ENCODE assay signal across 13 cellular contexts in the genomic region with DNA sequence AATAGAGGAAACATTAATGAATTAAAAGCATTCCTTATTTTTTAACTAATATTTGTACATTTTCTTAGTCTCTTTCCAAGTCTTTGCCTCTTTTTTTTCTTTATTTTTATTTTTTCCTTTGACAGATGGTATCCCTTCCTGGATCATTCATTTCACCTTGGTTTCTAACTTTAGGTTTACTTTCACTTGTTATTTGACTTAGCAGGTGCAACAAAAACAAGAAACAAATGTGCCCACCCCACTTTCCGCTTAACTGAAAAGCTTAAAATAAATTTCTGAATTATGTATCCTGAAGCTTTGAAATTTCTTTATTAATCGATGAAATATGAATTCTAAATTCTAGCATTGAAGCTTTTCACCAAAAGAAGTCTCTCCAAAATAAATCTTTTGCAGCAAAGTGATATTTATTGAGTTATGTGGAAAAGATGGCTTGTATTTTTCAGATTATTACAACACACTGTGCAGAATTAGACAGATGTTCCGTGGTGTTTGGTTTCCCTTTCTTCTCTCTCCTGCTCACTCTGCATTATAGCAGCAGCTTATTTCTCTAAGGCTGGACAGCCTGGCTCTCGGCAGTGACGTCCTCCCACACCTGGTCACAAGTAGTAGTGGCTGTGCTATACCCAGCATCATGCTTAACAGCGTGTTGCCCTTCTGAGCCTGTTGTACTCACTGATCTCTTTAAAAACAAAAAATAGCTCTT.
A peak's percentile ranks its signal among the peaks of the same experiment; 100 is the strongest.
DNase-seq lines count a peak whose midpoint lies in the region; ATAC-seq, FAIRE-seq and TF ChIP-seq lines count a peak whose summit lies in the region.
"Had no signal": no experiment of that assay in that cellular context is flagged by ENCODE, and none has a peak within 500 bp of the region (broad histone marks: within the 10 kb centered on the region; RNA-seq: fewer than 3 reads in every experiment).

No MANE protein-coding gene starts in this region.

- CTCF ChIA-PET in GM12878 (lab: Yijun Ruan, JAX), result interaction anchor here (1.1 to 7.0 kb wide), 9 partner anchors 11 to 135 kb away, joined by 3 to 157 read pairs (median 4); no protein-coding TSS in a partner anchor

- BruUV-seq in GM12878 (replicated peaks; lab: Mats Ljungman, UMichigan), result no TSS peak

- H3K4me2 ChIP-seq in BLaER1 treated with 17β-estradiol and CSF1 and Interleukin-3, amounts not matched to agents 10 nM and 100 nM, result peak overlapping the region in 9 of 11 experiments; percentile 20 to 58 (median 50); a peak in 12 of 22 replicates
- H3K4me2 ChIP-seq in GM12878 (ENCODE audit: control insufficient read depth, insufficient read depth), result no peak overlapping the region

- 0 out of 22 replicates have a peak, but pooled peaks cover 0 to 4% (median 0%) of the 10 kb centered on the region in 11 experiments for H3K9me3 ChIP-seq in BLaER1 treated with 17β-estradiol and CSF1 and Interleukin-3, amounts not matched to agents 10 nM and 100 nM (replicated peaks in 1 of 11)
- H3K9me3 ChIP-seq in GM12878 (replicated peaks; ENCODE audit: control insufficient read depth, insufficient read depth, low read length), result no peaks in the 10 kb centered on the region
- H3K9me3 ChIP-seq: body of pancreas, thoracic aorta had no signal

- intact Hi-C loops in GM12878 (cut with micrococcal nuclease; ENCODE audit: unreplicated experiment) (no loop called here), sciatic nerve (cut with DNase I) (no loop called here)

- SMC1A ChIA-PET in GM12878 (lab: Charles Lee; ENCODE audit: uncharacterized antibody, unreplicated experiment), result interaction anchor here (0.7 to 5.8 kb wide), 13 partner anchors 9 to 204 kb away, joined by 3 to 145 read pairs (median 4); no protein-coding TSS in a partner anchor

- TF ChIP-seq CTCF in GM12865 (IDR thresholded peaks at IDR 0.05; ENCODE audit: insufficient read depth, low read depth, low read length, missing control alignments), result no peak
- TF ChIP-seq CTCF in GM12878 (IDR thresholded peaks at IDR 0.05 in 2 of 3, conservative IDR thresholded peaks at IDR 0.05 in 1 of 3; ENCODE audit: control insufficient read depth in 2 of 3, extremely low read depth in 1 of 3, insufficient read depth in 1 of 3, low read depth in 3 of 3, low read length in 3 of 3), result no peak

- no peak for TF ChIP-seq POLR2A in GM12878 (IDR thresholded peaks at IDR 0.05; ENCODE audit: low read depth, low read length)

- peaks cover 0 to 4% (median 0%) of the 10 kb centered on the region in 11 experiments; a peak in 2 of 22 replicates for H4K20me1 ChIP-seq in BLaER1 treated with 17β-estradiol and CSF1 and Interleukin-3, amounts not matched to agents 10 nM and 100 nM
- no peaks in the 10 kb centered on the region for H4K20me1 ChIP-seq in GM12878 (ENCODE audit: control insufficient read depth, insufficient read depth)

- H3K27me3 ChIP-seq in BLaER1 treated with 17β-estradiol and CSF1 and Interleukin-3, amounts not matched to agents 10 nM and 100 nM, result no peaks in the 10 kb centered on the region
- no peaks in the 10 kb centered on the region for H3K27me3 ChIP-seq in GM12878 (replicated peaks in 1 of 2; ENCODE audit: control insufficient read depth in 2 of 2, insufficient read depth in 2 of 2, low read length in 1 of 2)
- H3K27me3 ChIP-seq: body of pancreas had no signal

- peaks cover 17 to 51% (median 41%) of the 10 kb centered on the region in 11 experiments; a peak in 21 of 22 replicates for H3K36me3 ChIP-seq in BLaER1 treated with 17β-estradiol and CSF1 and Interleukin-3, amounts not matched to agents 10 nM and 100 nM
- no peaks in the 10 kb centered on the region for H3K36me3 ChIP-seq in GM12878 (ENCODE audit: control insufficient read depth in 2 of 2, insufficient read depth in 2 of 2, low read length in 1 of 2)
- H3K36me3 ChIP-seq: thoracic aorta had no signal

- no peak overlapping the region for H3K4me3 ChIP-seq in BLaER1 treated with 17β-estradiol and CSF1 and Interleukin-3, amounts not matched to agents 10 nM and 100 nM
- H3K4me3 ChIP-seq in GM12865 (ENCODE audit: low read depth, low read length) (no peak overlapping the region), GM12878 (no peak overlapping the region)
- H3K4me3 ChIP-seq: body of pancreas, coronary artery, thoracic aorta had no signal

- ATAC-seq in HG03571 (IDR thresholded peaks at IDR 0.05; ENCODE audit: unreplicated experiment), result peak; percentile 55
- no peak; the same call in 2 of the 3 replicates for ATAC-seq in GM12878
- no peak for ATAC-seq in left lobe of liver
- no peak for ATAC-seq in sciatic nerve
- ATAC-seq: body of pancreas, T-cell had no signal

- no peaks in the 10 kb centered on the region for H3K79me2 ChIP-seq in GM12878 (ENCODE audit: control insufficient read depth, insufficient read depth, low read length)

- no peak overlapping the region for H3K27ac ChIP-seq in BLaER1 treated with 17β-estradiol and CSF1 and Interleukin-3, amounts not matched to agents 10 nM and 100 nM
- H3K27ac ChIP-seq in GM12878 (ENCODE audit: control insufficient read depth, insufficient read depth), result no peak overlapping the region
- H3K27ac ChIP-seq: body of pancreas, coronary artery, thoracic aorta, VCaP had no signal

- H2AFZ ChIP-seq in GM12878 (ENCODE audit: control insufficient read depth, low read depth, low read length), result no peak overlapping the region

- no peak for TF ChIP-seq RAD21 in GM12878 (IDR thresholded peaks at IDR 0.05; ENCODE audit: insufficient read depth, low read depth, low read length)

- no peak for TF ChIP-seq EP300 in GM12878 (IDR thresholded peaks at IDR 0.05; ENCODE audit: borderline replicate concordance in 1 of 2, control insufficient read depth in 1 of 2, low read depth in 2 of 2, low read length in 2 of 2)

- 47% methylated on average over 6 of the region's 6 CpGs for WGBS in GM12878 (ENCODE audit: insufficient coverage, insufficient replicate concordance, low lambda C conversion rate, missing lambda C conversion rate)

- H3K9ac ChIP-seq in BLaER1 treated with 17β-estradiol and CSF1 and Interleukin-3, amounts not matched to agents 10 nM and 100 nM, result no peak overlapping the region
- H3K9ac ChIP-seq in GM12878 (ENCODE audit: control insufficient read depth, insufficient read depth, low read length), result no peak overlapping the region

- RAD21 ChIA-PET in GM12878 (lab: Charles Lee; ENCODE audit: unreplicated experiment), result interaction anchor here (1.0 to 3.5 kb wide), 3 partner anchors 70 to 115 kb away, joined by 3 to 83 read pairs (median 5); no protein-coding TSS in a partner anchor

- in situ Hi-C loops in GM12878 (cut with MboI), result loop anchor here (10.0 kb wide), 1 partner anchor 137 kb away; no protein-coding TSS in a partner anchor

- H3K4me1 ChIP-seq in BLaER1 treated with 17β-estradiol and CSF1 and Interleukin-3, amounts not matched to agents 10 nM and 100 nM, result peaks cover 5 to 27% (median 23%) of the 10 kb centered on the region in 10 experiments
- peaks cover 4% of the 10 kb centered on the region for H3K4me1 ChIP-seq in GM12878 (ENCODE audit: control insufficient read depth, insufficient read depth, low read length)

- FAIRE-seq in GM12878 (lab: Jason Lieb, UNC), result no peak

- POLR2A ChIA-PET in GM12878 (lab: Charles Lee), result interaction anchor here (0.9 kb wide), 1 partner anchor 15 kb away, joined by 3 read pairs; no protein-coding TSS in a partner anchor

- peak; percentile 18 for DNase-seq in GM12865 (ENCODE audit: low read depth)
- DNase-seq in GM12878 (ENCODE audit: low read depth, low spot score), result no peak
- no peak for DNase-seq in AG20443 (ENCODE audit: low spot score)
- DNase-seq in left lobe of liver (ENCODE audit: low spot score), result no peak
- DNase-seq in sciatic nerve (ENCODE audit: low spot score), result no peak
- DNase-seq: body of pancreas; NK-92 treated with Interleukin-12 subunit alpha and Interleukin-12 subunit beta, amount 100 ng/mL, for 24 hours; T-cell had no signal

TF ChIP-seq in GM12878, 131 proteins besides CTCF, POLR2A, EP300 and RAD21:
- TF ChIP-seq, protein P1, sequence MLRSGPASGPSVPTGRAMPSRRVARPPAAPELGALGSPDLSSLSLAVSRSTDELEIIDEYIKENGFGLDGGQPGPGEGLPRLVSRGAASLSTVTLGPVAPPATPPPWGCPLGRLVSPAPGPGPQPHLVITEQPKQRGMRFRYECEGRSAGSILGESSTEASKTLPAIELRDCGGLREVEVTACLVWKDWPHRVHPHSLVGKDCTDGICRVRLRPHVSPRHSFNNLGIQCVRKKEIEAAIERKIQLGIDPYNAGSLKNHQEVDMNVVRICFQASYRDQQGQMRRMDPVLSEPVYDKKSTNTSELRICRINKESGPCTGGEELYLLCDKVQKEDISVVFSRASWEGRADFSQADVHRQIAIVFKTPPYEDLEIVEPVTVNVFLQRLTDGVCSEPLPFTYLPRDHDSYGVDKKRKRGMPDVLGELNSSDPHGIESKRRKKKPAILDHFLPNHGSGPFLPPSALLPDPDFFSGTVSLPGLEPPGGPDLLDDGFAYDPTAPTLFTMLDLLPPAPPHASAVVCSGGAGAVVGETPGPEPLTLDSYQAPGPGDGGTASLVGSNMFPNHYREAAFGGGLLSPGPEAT (IDR thresholded peaks at IDR 0.05; ENCODE audit: low read depth), result no peak
- TF ChIP-seq JUNB (IDR thresholded peaks at IDR 0.05), result peak; percentile 57
TF ChIP-seq in GM12878: peak in this region for 1.
